Comparison of ENCODE assay signal across 13 cellular contexts in the genomic region with DNA sequence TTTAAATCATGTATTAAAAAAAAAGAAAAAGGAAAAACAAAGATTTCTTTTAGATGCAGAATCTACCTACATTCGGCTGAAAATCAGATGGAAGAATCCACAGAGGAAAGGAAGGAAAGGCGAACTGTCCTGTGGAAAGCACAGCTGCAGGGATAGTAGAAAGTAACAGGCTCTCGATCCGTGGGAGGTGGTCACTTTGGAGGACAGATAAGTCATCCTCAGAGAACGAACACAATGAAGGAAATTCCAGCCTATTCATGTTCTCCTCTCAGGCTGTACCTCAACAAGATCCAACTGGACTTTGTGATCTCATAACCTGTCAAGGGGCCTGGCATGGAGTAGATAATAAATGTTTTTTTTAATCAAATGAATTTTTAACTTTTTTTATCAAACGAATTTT.
DNase-seq lines count a peak whose midpoint lies in the region; ATAC-seq and TF ChIP-seq lines count a peak whose summit lies in the region.
"Had no signal": no experiment of that assay in that cellular context is flagged by ENCODE, and none has a peak within 500 bp of the region (broad histone marks: within the 10 kb centered on the region; RNA-seq: fewer than 3 reads in every experiment).

No MANE protein-coding gene starts in this region.

- H3K4me3 ChIP-seq in mammary epithelial cell (replicated peaks in 1 of 3; ENCODE audit: insufficient read depth in 1 of 3, low read depth in 2 of 3, low read length in 3 of 3): peak overlapping the region; percentile 29 to 57 (median 40)

- no peaks in the 10 kb centered on the region for H3K36me3 ChIP-seq in mammary epithelial cell (ENCODE audit: insufficient read depth, low read length)

- ATAC-seq in GM21737 (IDR thresholded peaks at IDR 0.05; ENCODE audit: unreplicated experiment) (no peak), HG02840 (IDR thresholded peaks at IDR 0.05; ENCODE audit: low FRiP score, unreplicated experiment) (no peak)

- no peaks in the 10 kb centered on the region for H3K9me3 Mint-ChIP-seq in activated CD4-positive, alpha-beta T cell treated with anti-CD3 and anti-CD28 coated beads, Interleukin-2, amount 10 ng/mL, durations not matched to agents 24 days and 14 days

- WGBS in mammary epithelial cell (ENCODE audit: low coverage, missing lambda C conversion rate): 0% methylated on average over 5 of the region's 6 CpGs

- dilution Hi-C loops in mammary epithelial cell (cut with HindIII; ENCODE audit: low sequenced_read_pairs): no loop called here

- H2AFZ ChIP-seq in mammary epithelial cell (ENCODE audit: low read depth, low read length): peak overlapping the region; percentile 46

- H3K4me3 Mint-ChIP-seq in activated CD4-positive, alpha-beta T cell treated with anti-CD3 and anti-CD28 coated beads, Interleukin-2, amount 10 ng/mL, durations not matched to agents 24 days and 14 days: no peak overlapping the region

- H3K27ac Mint-ChIP-seq in activated CD4-positive, alpha-beta T cell treated with anti-CD3 and anti-CD28 coated beads, Interleukin-2, amount 10 ng/mL, durations not matched to agents 24 days and 14 days: no peak overlapping the region

- H3K9ac ChIP-seq in mammary epithelial cell (ENCODE audit: insufficient read depth, low read length): peak overlapping the region; percentile 75

- BruUV-seq in mammary epithelial cell (replicated peaks; lab: Mats Ljungman, UMichigan): no TSS peak

- H4K20me1 ChIP-seq in mammary epithelial cell (ENCODE audit: insufficient read depth, low read length): no peaks in the 10 kb centered on the region

- peaks cover 33% of the 10 kb centered on the region for H3K4me1 ChIP-seq in mammary epithelial cell (ENCODE audit: insufficient read depth, low read length)

- peak overlapping the region; percentile 89 for H3K27ac ChIP-seq in mammary epithelial cell (ENCODE audit: insufficient read depth, low read depth, low read length)

- peak; percentile 35 for DNase-seq in activated CD4-positive, alpha-beta T cell treated with anti-CD3 and anti-CD28 coated beads, Interleukin-2, amount 10 ng/mL, durations not matched to agents 24 days and 14 days
- DNase-seq in activated CD4-positive, alpha-beta T cell treated with anti-CD3 and anti-CD28 coated beads for 48 hours: no peak
- DNase-seq in mammary epithelial cell (peak; percentile 92), left kidney (ENCODE audit: low read depth, low spot score) (peak; percentile 36), posterior vena cava (ENCODE audit: low spot score) (no peak), ureter (ENCODE audit: low spot score) (no peak)
- DNase-seq: 8988T, activated T-cell treated with anti-CD3 and anti-CD28 coated beads for 4 hours, amniotic stem cell, Caco-2, NCI-H1048 had no signal

- intact Hi-C loops in activated CD4-positive, alpha-beta T cell treated with anti-CD3 and anti-CD28 coated beads, Interleukin-2, amount 10 ng/mL, durations not matched to agents 24 days and 14 days (cut with micrococcal nuclease): no loop called here
- intact Hi-C loops in mammary epithelial cell (cut with micrococcal nuclease) (loop anchor here (1.0 kb wide), 1 partner anchor 39 kb away; no protein-coding TSS in a partner anchor), posterior vena cava (cut with DNase I) (no loop called here)

- no peaks in the 10 kb centered on the region for H3K27me3 ChIP-seq in mammary epithelial cell (ENCODE audit: insufficient read depth, low read length)

- no peaks in the 10 kb centered on the region for H3K9me3 ChIP-seq in mammary epithelial cell (replicated peaks; ENCODE audit: insufficient read depth, low read length)
- H3K9me3 ChIP-seq: Caco-2 had no signal

- H3K4me1 Mint-ChIP-seq in activated CD4-positive, alpha-beta T cell treated with anti-CD3 and anti-CD28 coated beads, Interleukin-2, amount 10 ng/mL, durations not matched to agents 24 days and 14 days: no peaks in the 10 kb centered on the region

- in situ Hi-C loops in mammary epithelial cell (cut with MboI; ENCODE audit: low sequenced_read_pairs in 2 of 2): no loop called here

- CTCF ChIA-PET in mammary epithelial cell (lab: Charles Lee; ENCODE audit: low non-redundant PET): no interaction called here

- H3K79me2 ChIP-seq in mammary epithelial cell (ENCODE audit: insufficient read depth, low read length): no peaks in the 10 kb centered on the region

- TF ChIP-seq CTCF in mammary epithelial cell (conservative IDR thresholded peaks at IDR 0.05 in 1 of 2, IDR thresholded peaks at IDR 0.05 in 1 of 2; ENCODE audit: extremely low read depth in 1 of 2, insufficient read depth in 1 of 2, low read depth in 1 of 2, low read length in 2 of 2): no peak

- no peaks in the 10 kb centered on the region for H3K27me3 Mint-ChIP-seq in activated CD4-positive, alpha-beta T cell treated with anti-CD3 and anti-CD28 coated beads, Interleukin-2, amount 10 ng/mL, durations not matched to agents 24 days and 14 days

- no peaks in the 10 kb centered on the region for H3K36me3 Mint-ChIP-seq in activated CD4-positive, alpha-beta T cell treated with anti-CD3 and anti-CD28 coated beads, Interleukin-2, amount 10 ng/mL, durations not matched to agents 24 days and 14 days (ENCODE audit: low read depth)

- peak overlapping the region; percentile 95 for H3K4me2 ChIP-seq in mammary epithelial cell (ENCODE audit: insufficient read depth, low read depth, low read length)

Comparison
In these comparisons a context has a peak if more than half of its experiments do, and no peak if none do; other contexts are left out.
1. DNase-seq: peak in activated CD4-positive, alpha-beta T cell treated with anti-CD3 and anti-CD28 coated beads, Interleukin-2, amount 10 ng/mL, durations not matched to agents 24 days and 14 days (single experiment), mammary epithelial cell (single experiment) and left kidney (single experiment); none in activated CD4-positive, alpha-beta T cell treated with anti-CD3 and anti-CD28 coated beads for 48 hours (single experiment), posterior vena cava (single experiment) and ureter (single experiment).